Comparison of ENCODE assay signal across 14 cellular contexts in the genomic region with DNA sequence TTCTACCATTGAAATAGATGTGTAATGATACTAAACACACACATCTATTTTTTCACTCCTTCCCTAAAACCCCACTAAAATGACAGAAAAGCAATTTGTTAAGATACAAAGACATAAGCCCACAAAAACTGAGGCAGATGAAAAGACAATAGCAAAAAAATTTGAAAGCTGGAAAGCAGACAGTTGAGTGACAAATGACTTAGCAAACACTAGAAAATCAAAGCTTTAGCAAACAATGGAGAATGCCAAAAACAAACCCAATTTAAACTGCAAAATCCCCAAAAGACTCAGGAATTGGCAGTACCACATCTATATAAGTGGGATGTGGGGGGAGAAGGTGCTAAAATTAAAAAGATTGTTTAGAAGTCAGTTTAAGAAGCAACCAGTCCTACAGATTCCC.
"Had no signal": no experiment of that assay in that cellular context is flagged by ENCODE, and none has a peak within 500 bp of the region (broad histone marks: within the 10 kb centered on the region; RNA-seq: fewer than 3 reads in every experiment).

No MANE protein-coding gene starts in this region.

- H3K4me3 ChIP-seq: cardiac muscle cell, smooth muscle cell had no signal

- H3K27ac ChIP-seq: cardiac muscle cell had no signal

- H3K36me3 Mint-ChIP-seq: stimulated activated naive B cell treated with anti-CD40 and anti-IgM and Interleukin-4, amounts not matched to agents 10 μg/mL and 1 μg/mL and 100 μg/mL, for 72 hours had no signal

- H3K27ac Mint-ChIP-seq: activated CD4-positive, alpha-beta memory T cell treated with anti-CD3 and anti-CD28 coated beads, Interleukin-2, amount 10 ng/mL, durations not matched to agents 7 days and 5 days; naive thymus-derived CD4-positive, alpha-beta T cell; progenitor cell of endocrine pancreas; stimulated activated naive B cell treated with anti-CD40 and anti-IgM and Interleukin-4, amounts not matched to agents 10 μg/mL and 1 μg/mL and 100 μg/mL, for 72 hours had no signal

- H3K36me3 ChIP-seq: cardiac muscle cell had no signal

- H3K27me3 Mint-ChIP-seq: progenitor cell of endocrine pancreas had no signal

- DNase-seq: activated CD4-positive, alpha-beta memory T cell treated with anti-CD3 and anti-CD28 coated beads, Interleukin-2, amount 10 ng/mL, durations not matched to agents 7 days and 5 days; activated CD4-positive, alpha-beta T cell treated with anti-CD3 and anti-CD28 coated beads for 1 hour; activated naive CD4-positive, alpha-beta T cell; aorta; effector CD4-positive, alpha-beta T cell; kidney glomerular epithelial cell; naive thymus-derived CD4-positive, alpha-beta T cell; right cardiac atrium; stimulated activated naive B cell treated with anti-CD40 and anti-IgM and Interleukin-4, amounts not matched to agents 10 μg/mL and 1 μg/mL and 100 μg/mL, for 72 hours; substantia nigra; T-helper 2 cell had no signal

- H3K27me3 ChIP-seq: cardiac muscle cell had no signal

- ATAC-seq: naive thymus-derived CD4-positive, alpha-beta T cell; right cardiac atrium; stimulated activated naive B cell treated with anti-CD40 and anti-IgM and Interleukin-4, amounts not matched to agents 10 μg/mL and 1 μg/mL and 100 μg/mL, for 72 hours had no signal

- H3K4me3 Mint-ChIP-seq: activated CD4-positive, alpha-beta memory T cell treated with anti-CD3 and anti-CD28 coated beads, Interleukin-2, amount 10 ng/mL, durations not matched to agents 7 days and 5 days; naive thymus-derived CD4-positive, alpha-beta T cell; stimulated activated naive B cell treated with anti-CD40 and anti-IgM and Interleukin-4, amounts not matched to agents 10 μg/mL and 1 μg/mL and 100 μg/mL, for 72 hours had no signal

- H3K4me2 ChIP-seq: smooth muscle cell had no signal

- H3K9me3 Mint-ChIP-seq: activated CD4-positive, alpha-beta memory T cell treated with anti-CD3 and anti-CD28 coated beads, Interleukin-2, amount 10 ng/mL, durations not matched to agents 7 days and 5 days; naive thymus-derived CD4-positive, alpha-beta T cell; stimulated activated naive B cell treated with anti-CD40 and anti-IgM and Interleukin-4, amounts not matched to agents 10 μg/mL and 1 μg/mL and 100 μg/mL, for 72 hours had no signal
